ENCODE assay signal across 1 cellular context in genomic region chr11:67289226-67289650, GRCh38.
TF ChIP-seq lines count a peak whose summit lies in the region.

Gene ANKRD13D (plus strand): TSS chr11:67289303. CDS start chr11:67289461, 158 bp downstream.

TF ChIP-seq in endothelial cell of umbilical vein, 7 proteins besides CTCF, POLR2A, EP300 and RAD21 (continued from another document):
- TF ChIP-seq EZH2 (IDR thresholded peaks at IDR 0.05; ENCODE audit: borderline replicate concordance, low read depth, low read length, severe bottlenecking), result no peak
